In genomic region chr12:94769040-94769420, GRCh38 we compare ENCODE assay signal across 9 cellular contexts.
DNase-seq lines count a peak whose midpoint lies in the region; ATAC-seq and TF ChIP-seq lines count a peak whose summit lies in the region.
"Had no signal": no experiment of that assay in that cellular context is flagged by ENCODE, and none has a peak within 500 bp of the region (broad histone marks: within the 10 kb centered on the region; RNA-seq: fewer than 3 reads in every experiment).

No MANE protein-coding gene starts in this region.

- no peak overlapping the region for H3K4me3 ChIP-seq in fibroblast of the aortic adventitia (ENCODE audit: low read depth, low read length)

- peak; percentile 23 for DNase-seq in fibroblast of the aortic adventitia (ENCODE audit: low read depth)
- no peak for DNase-seq in OCI-M2 (lab: John Stamatoyannopoulos, UW; ENCODE audit: unreplicated experiment)
- no peak for DNase-seq in NCI-H345 treated with DMSO at 0.1 percent for 48 hours (lab: John Stamatoyannopoulos, UW; ENCODE audit: unreplicated experiment)
- DNase-seq in SHP77 (lab: John Stamatoyannopoulos, UW) = no peak
- no peak for DNase-seq in NCI-H446 treated with DMSO at 0.1 percent for 48 hours (lab: John Stamatoyannopoulos, UW)
- DNase-seq: amniotic stem cell had no signal

- peak; percentile 83 for ATAC-seq in GM18498 (IDR thresholded peaks at IDR 0.05; ENCODE audit: unreplicated experiment)
- peak; percentile 76 for ATAC-seq in GM21515 (IDR thresholded peaks at IDR 0.05; ENCODE audit: unreplicated experiment)
- peak; percentile 94 for ATAC-seq in HG03354 (IDR thresholded peaks at IDR 0.05; ENCODE audit: poor library complexity, severe bottlenecking, unreplicated experiment)

- TF ChIP-seq CTCF in fibroblast of the aortic adventitia (IDR thresholded peaks at IDR 0.05; ENCODE audit: insufficient read depth, low read length) = no peak
